In genomic region chr3:58989173-58989572, GRCh38 we compare ENCODE assay signal across 22 cellular contexts.
DNase-seq lines count a peak whose midpoint lies in the region; ATAC-seq, FAIRE-seq and TF ChIP-seq lines count a peak whose summit lies in the region.
"Had no signal": no experiment of that assay in that cellular context is flagged by ENCODE, and none has a peak within 500 bp of the region (broad histone marks: within the 10 kb centered on the region; RNA-seq: fewer than 3 reads in every experiment).

No MANE protein-coding gene starts in this region.

- H3K27me3 ChIP-seq in bronchial epithelial cell (ENCODE audit: control insufficient read depth, insufficient read depth, low read length) = no peaks in the 10 kb centered on the region
- no peaks in the 10 kb centered on the region for H3K27me3 ChIP-seq in foreskin keratinocyte
- H3K27me3 ChIP-seq: brain microvascular endothelial cell, neural progenitor cell, thyroid gland had no signal

- H3K27ac ChIP-seq in foreskin keratinocyte = peak overlapping the region; percentile 92
- H3K27ac ChIP-seq: brain microvascular endothelial cell, neural progenitor cell, thyroid gland, WERI-Rb-1 had no signal

- peak; percentile 77 for ATAC-seq in foreskin keratinocyte
- ATAC-seq in GM19463 (IDR thresholded peaks at IDR 0.05; ENCODE audit: unreplicated experiment) = no peak
- ATAC-seq in HG03520 (IDR thresholded peaks at IDR 0.05; ENCODE audit: unreplicated experiment) = no peak
- ATAC-seq: stimulated activated effector memory CD8-positive, alpha-beta T cell treated with anti-CD3 and anti-CD28 coated beads, Interleukin-12 subunit alpha, Interleukin-12 subunit beta, amount 100 ng/mL, for 72 hours; T-cell had no signal

- no peak for FAIRE-seq in bronchial epithelial cell (lab: Jason Lieb, UNC)
- FAIRE-seq: A204.1 had no signal

- H3K4me1 ChIP-seq in foreskin keratinocyte = peaks cover 18% of the 10 kb centered on the region
- H3K4me1 ChIP-seq: thyroid gland had no signal

- DNase-seq in AG04449 (ENCODE audit: low read depth, low spot score) = peak; percentile 70
- peak; percentile 40 for DNase-seq in HT1080 (ENCODE audit: low read depth)
- peak; percentile 92 for DNase-seq in bronchial epithelial cell (ENCODE audit: low read depth)
- peak; percentile 49 to 70 for DNase-seq in foreskin keratinocyte
- no peak for DNase-seq in NCI-H2081 treated with DMSO at 0.1 percent for 48 hours (lab: John Stamatoyannopoulos, UW)
- DNase-seq in NCI-H774 (lab: John Stamatoyannopoulos, UW) = no peak
- DNase-seq: activated CD4-positive, alpha-beta T cell treated with anti-CD3 and anti-CD28 coated beads, Interleukin-2, amount 50 U/mL, for 4 hours; activated naive CD4-positive, alpha-beta T cell treated with anti-CD3 and anti-CD28 coated beads, Interleukin-2, amount 50 U/mL, for 16 hours; brain microvascular endothelial cell; CD4-positive, CD25-positive, alpha-beta regulatory T cell; kidney; NCI-H187; NK-92 treated with Interleukin-12 subunit alpha and Interleukin-12 subunit beta, amount 100 ng/mL, for 24 hours; retina; T-cell; thyroid gland; WERI-Rb-1 had no signal

- POLR2A ChIA-PET in AG04449 (lab: Yijun Ruan, JAX) = interaction anchor here (0.8 kb wide), 1 partner anchor 10 kb away, joined by 3 read pairs; no protein-coding TSS in a partner anchor

- H3K4me3 ChIP-seq in AG04449 (ENCODE audit: low read depth, low read length) (no peak overlapping the region), bronchial epithelial cell (ENCODE audit: low read depth, low read length) (no peak overlapping the region)
- H3K4me3 ChIP-seq: neural progenitor cell, thyroid gland had no signal

- CTCF ChIA-PET in AG04449 (lab: Yijun Ruan, JAX) = interaction anchor here (1.0 kb wide), 1 partner anchor 9 kb away, joined by 3 read pairs; no protein-coding TSS in a partner anchor

- TF ChIP-seq CTCF in AG04449 (IDR thresholded peaks at IDR 0.05; ENCODE audit: insufficient read depth, low read length, missing control alignments) (no peak), bronchial epithelial cell (IDR thresholded peaks at IDR 0.05; ENCODE audit: insufficient read depth, low read length, severe bottlenecking) (no peak), foreskin keratinocyte (conservative IDR thresholded peaks at IDR 0.05) (no peak)

- H3K36me3 ChIP-seq in bronchial epithelial cell (ENCODE audit: control insufficient read depth, insufficient read depth, low read length) = no peaks in the 10 kb centered on the region
- H3K36me3 ChIP-seq: brain microvascular endothelial cell, neural progenitor cell, thyroid gland, WERI-Rb-1 had no signal

Comparison
In these comparisons a context has a peak if more than half of its experiments do, and no peak if none do; other contexts are left out.
1. DNase-seq: peak in AG04449 (single experiment), HT1080 (single experiment), bronchial epithelial cell (single experiment) and foreskin keratinocyte (2 of 2); none in NCI-H2081 treated with DMSO at 0.1 percent for 48 hours (single experiment) and NCI-H774 (single experiment).